ENCODE assay signal across 8 cellular contexts in genomic region chr1:62436466-62437272, GRCh38. TPM values are rescaled to one million over a fixed set of nuclear protein-coding genes. Genes with fewer than 3 reads are reported as not detected.
DNase-seq lines count a peak whose midpoint lies in the region; ATAC-seq, FAIRE-seq and TF ChIP-seq lines count a peak whose summit lies in the region.

A gene with protein sequence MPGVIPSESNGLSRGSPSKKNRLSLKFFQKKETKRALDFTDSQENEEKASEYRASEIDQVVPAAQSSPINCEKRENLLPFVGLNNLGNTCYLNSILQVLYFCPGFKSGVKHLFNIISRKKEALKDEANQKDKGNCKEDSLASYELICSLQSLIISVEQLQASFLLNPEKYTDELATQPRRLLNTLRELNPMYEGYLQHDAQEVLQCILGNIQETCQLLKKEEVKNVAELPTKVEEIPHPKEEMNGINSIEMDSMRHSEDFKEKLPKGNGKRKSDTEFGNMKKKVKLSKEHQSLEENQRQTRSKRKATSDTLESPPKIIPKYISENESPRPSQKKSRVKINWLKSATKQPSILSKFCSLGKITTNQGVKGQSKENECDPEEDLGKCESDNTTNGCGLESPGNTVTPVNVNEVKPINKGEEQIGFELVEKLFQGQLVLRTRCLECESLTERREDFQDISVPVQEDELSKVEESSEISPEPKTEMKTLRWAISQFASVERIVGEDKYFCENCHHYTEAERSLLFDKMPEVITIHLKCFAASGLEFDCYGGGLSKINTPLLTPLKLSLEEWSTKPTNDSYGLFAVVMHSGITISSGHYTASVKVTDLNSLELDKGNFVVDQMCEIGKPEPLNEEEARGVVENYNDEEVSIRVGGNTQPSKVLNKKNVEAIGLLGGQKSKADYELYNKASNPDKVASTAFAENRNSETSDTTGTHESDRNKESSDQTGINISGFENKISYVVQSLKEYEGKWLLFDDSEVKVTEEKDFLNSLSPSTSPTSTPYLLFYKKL (plus strand): TSS chr1:62437049. CDS start chr1:62439868, 2,819 bp downstream.

- H3K9me3 ChIP-seq in keratinocyte (ENCODE audit: control insufficient read depth, low read depth, low read length) = no peaks in the 10 kb centered on the region

- H3K27ac ChIP-seq in keratinocyte (ENCODE audit: control insufficient read depth, insufficient read depth, low read length) = peak within 1 kb of the TSS; percentile 97

- peak within 1 kb of the TSS; percentile 97 for H2AFZ ChIP-seq in keratinocyte (ENCODE audit: control insufficient read depth, low read length)

- H3K4me1 ChIP-seq in keratinocyte (ENCODE audit: control insufficient read depth, extremely low read depth, insufficient read depth, low read length) = peaks cover 13% of the 10 kb centered on the region

- H3K9ac ChIP-seq in keratinocyte (ENCODE audit: control insufficient read depth, extremely low read depth, insufficient read depth, low read length) = peak within 1 kb of the TSS; percentile 100

- no peaks in the 10 kb centered on the region for H3K27me3 ChIP-seq in keratinocyte (ENCODE audit: control insufficient read depth, extremely low read depth, insufficient read depth, low read length)

- TF ChIP-seq CTCF in AG09319 (IDR thresholded peaks at IDR 0.05; ENCODE audit: low read depth, low read length) = no peak
- TF ChIP-seq CTCF in keratinocyte (optimal IDR thresholded peaks at IDR 0.05 in 1 of 3, IDR thresholded peaks at IDR 0.05 in 1 of 3, conservative IDR thresholded peaks at IDR 0.05 in 1 of 3; ENCODE audit: extremely low read depth in 1 of 3, insufficient read depth in 2 of 3, low read length in 3 of 3) = no peak

- peak within 1 kb of the TSS; percentile 58 to 94 (median 88) for H3K4me3 ChIP-seq in keratinocyte (ENCODE audit: control insufficient read depth in 2 of 3, extremely low read depth in 1 of 3, insufficient read depth in 2 of 3, low read depth in 1 of 3, low read length in 3 of 3)

- H4K20me1 ChIP-seq in keratinocyte (ENCODE audit: control insufficient read depth, extremely low read depth, insufficient read depth, low read length) = peaks cover 2% of the 10 kb centered on the region

- H3K36me3 ChIP-seq in keratinocyte (ENCODE audit: control insufficient read depth in 2 of 2, extremely low read depth in 1 of 2, insufficient read depth in 2 of 2, low read length in 2 of 2) = peaks cover under 1 to 10% of the 10 kb centered on the region in 2 experiments

- no peaks in the 10 kb centered on the region for H3K9me1 ChIP-seq in keratinocyte (ENCODE audit: control insufficient read depth, extremely low read depth, insufficient read depth, low read length)

- H3K4me2 ChIP-seq in keratinocyte (ENCODE audit: control insufficient read depth, extremely low read depth, insufficient read depth, low read depth, low read length) = peak within 1 kb of the TSS; percentile 99

- DNase-seq in AG09319 (ENCODE audit: extremely low read depth, low read depth) = peak; percentile 99
- DNase-seq in NCI-H460 (ENCODE audit: extremely low read depth, low read depth) = peak; percentile 100
- DNase-seq in activated CD4-positive, CD25-positive, alpha-beta regulatory T cell treated with anti-CD3 and anti-CD28 coated beads, Interleukin-2, amount 50 U/mL, for 72 hours = peak; percentile 90
- DNase-seq in cerebellum (ENCODE audit: low spot score) = peak; percentile 97
- DNase-seq in keratinocyte (ENCODE audit: low read depth, low spot score) = peak; percentile 97
- DNase-seq in stimulated activated CD4-positive, alpha-beta T cell treated with anti-CD3 and anti-CD28 coated beads, Interleukin-15, amount 100 ng/mL, for 1 hour (ENCODE audit: low read depth in 1 of 2, low spot score in 1 of 2) = peak; percentile 91 to 95

- peak; percentile 59 for FAIRE-seq in keratinocyte (lab: Jason Lieb, UNC)

- dilution Hi-C loops in keratinocyte (cut with MboI; ENCODE audit: extremely low pct_ligation_motif_present, low sequenced_read_pairs) = no loop called here

- peak; percentile 74 for ATAC-seq in GM19043 (IDR thresholded peaks at IDR 0.05; ENCODE audit: low read depth, unreplicated experiment)
- peak; percentile 89 for ATAC-seq in HG03378 (IDR thresholded peaks at IDR 0.05; ENCODE audit: unreplicated experiment)

- H3K79me2 ChIP-seq in keratinocyte (ENCODE audit: control insufficient read depth, insufficient read depth, low read length) = peaks cover 46% of the 10 kb centered on the region

RNA-seq across cellular contexts. Expression of the gene that starts here (rescaled TPM):
- 67.6 and 75.2 TPM in 2 replicates for total RNA-seq in NCI-H460 (2014; rRNA removed; shearing (Covaris generic))
- polyA plus RNA-seq in NCI-H460 (2014; cell fraction: nucleus; rRNA removed) = 36.6 and 45.7 TPM in 2 replicates
- 38.1 TPM for total RNA-seq in cerebellum
- 3.2 to 12.0 TPM (median 8.1 TPM) in 3 replicates for polyA plus RNA-seq in keratinocyte
- 16.4 TPM for polyA plus RNA-seq in keratinocyte (2011; ENCODE audit: low read depth)
- 3.5 and 7.3 TPM in 2 replicates for polyA plus RNA-seq in keratinocyte (2011; cell fraction: cytosol; rRNA removed)
- 3.0 and 4.8 TPM in 2 replicates for polyA plus RNA-seq in keratinocyte (2011; cell fraction: nucleus; rRNA removed)
- polyA plus RNA-seq in keratinocyte (2012; ENCODE audit: low replicate concordance) = 9.0 and 12.9 TPM in 2 replicates
- polyA minus RNA-seq in keratinocyte = 1.6 to 7.9 TPM (median 1.9 TPM) in 3 replicates
- polyA minus RNA-seq in keratinocyte (2011; cell fraction: cytosol; rRNA and poly(A)+ RNA removed) = 2.7 TPM
- 2.0 and 3.6 TPM in 2 replicates for polyA minus RNA-seq in keratinocyte (2011; cell fraction: nucleus; rRNA and poly(A)+ RNA removed)

Comparison
In these comparisons a context has a peak if more than half of its experiments do, and no peak if none do; other contexts are left out.
1. Peak in every context shown above with its lines: DNase-seq, ATAC-seq, H3K4me3 ChIP-seq and H3K27ac ChIP-seq.